ENCODE assay signal across 11 cellular contexts in the genomic region with DNA sequence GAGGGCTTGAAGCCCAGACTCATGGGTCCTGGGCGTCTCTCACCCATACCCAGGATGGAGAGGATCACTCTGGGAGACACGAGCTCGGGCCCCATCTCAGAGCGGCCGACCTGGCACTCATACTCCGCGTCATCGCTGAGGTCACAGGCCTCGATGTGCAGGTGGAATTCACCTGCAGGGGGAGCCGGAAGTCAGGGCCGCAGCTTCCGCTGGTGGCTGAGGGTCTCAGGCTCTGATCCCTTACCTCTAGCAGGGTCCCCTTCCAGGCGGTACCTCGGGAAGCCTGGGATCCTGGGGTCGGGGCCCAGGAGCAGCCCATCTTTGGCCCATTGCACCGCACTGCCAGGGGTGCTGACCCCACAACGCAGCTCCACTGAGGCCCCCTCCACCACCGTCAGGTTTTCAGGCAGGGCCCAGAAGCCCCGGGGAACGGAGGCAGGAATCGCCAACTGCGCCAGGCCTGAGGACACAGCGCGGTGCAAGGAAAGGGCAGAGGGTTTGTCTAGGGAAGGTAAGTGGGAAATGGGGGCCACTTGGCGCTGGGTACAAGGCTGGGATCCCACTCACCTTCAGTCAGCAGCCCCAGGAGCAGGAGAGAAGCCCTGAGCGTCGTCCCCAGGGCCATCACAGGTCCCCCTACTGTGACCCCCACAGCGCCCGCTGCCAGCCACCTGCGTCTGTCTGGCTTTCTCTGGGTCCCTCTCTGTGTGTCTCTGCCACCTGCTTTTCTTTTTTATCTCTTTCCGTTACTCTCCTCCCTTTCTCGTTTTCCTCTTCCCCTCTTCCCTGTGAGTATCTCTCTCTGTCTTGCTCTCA. TPM values are rescaled to one million over a fixed set of nuclear protein-coding genes. Genes with fewer than 3 reads are reported as not detected.
A peak's percentile ranks its signal among the peaks of the same experiment; 100 is the strongest.
DNase-seq lines count a peak whose midpoint lies in the region; ATAC-seq and TF ChIP-seq lines count a peak whose summit lies in the region.
"Had no signal": no experiment of that assay in that cellular context is flagged by ENCODE, and none has a peak within 500 bp of the region (broad histone marks: within the 10 kb centered on the region; RNA-seq: fewer than 3 reads in every experiment).

No MANE protein-coding gene starts in this region.

- TF ChIP-seq CTCF in HFF-Myc (IDR thresholded peaks at IDR 0.05; ENCODE audit: low read depth, low read length, missing control alignments) (peak; percentile 12), endodermal cell (conservative IDR thresholded peaks at IDR 0.05) (peak; percentile 83), endothelial cell (IDR thresholded peaks at IDR 0.05; ENCODE audit: unreplicated experiment) (no peak)

- peak overlapping the region; percentile 53 for H3K27ac Mint-ChIP-seq in endodermal cell
- H3K27ac Mint-ChIP-seq in endothelial cell (ENCODE audit: unreplicated experiment): no peak overlapping the region

- no peaks in the 10 kb centered on the region for H3K9me3 ChIP-seq in endodermal cell (ENCODE audit: control insufficient read depth, low read length)

- DNase-seq in COLO668 (lab: John Stamatoyannopoulos, UW; ENCODE audit: unreplicated experiment) (peak; percentile 59), HFF-Myc (ENCODE audit: extremely low read depth, low read depth) (no peak), endodermal cell (peak; percentile 91), endothelial cell (ENCODE audit: low spot score) (no peak)
- DNase-seq: activated naive CD4-positive, alpha-beta T cell; hypothalamus; NCI-H1092 had no signal

- H3K27me3 Mint-ChIP-seq in endodermal cell (ENCODE audit: insufficient read depth): peaks cover 76% of the 10 kb centered on the region
- peaks cover 12% of the 10 kb centered on the region for H3K27me3 Mint-ChIP-seq in endothelial cell (ENCODE audit: unreplicated experiment)

- H3K4me3 Mint-ChIP-seq in endodermal cell (peak overlapping the region; percentile 17), endothelial cell (ENCODE audit: unreplicated experiment) (no peak overlapping the region)
- H3K4me3 Mint-ChIP-seq: CD8-positive, alpha-beta memory T cell had no signal

- H3K36me3 ChIP-seq in endodermal cell (ENCODE audit: control insufficient read depth, insufficient read depth, low read length): no peaks in the 10 kb centered on the region

- H3K4me1 ChIP-seq in endodermal cell (ENCODE audit: control insufficient read depth, insufficient read depth, low read length): peaks cover 6% of the 10 kb centered on the region

- H3K4me1 Mint-ChIP-seq in endodermal cell (peaks cover 4% of the 10 kb centered on the region), endothelial cell (ENCODE audit: unreplicated experiment) (peaks cover 8% of the 10 kb centered on the region)

- H3K27ac ChIP-seq in endodermal cell (ENCODE audit: low read depth, low read length): no peak overlapping the region

- H3K36me3 Mint-ChIP-seq in endodermal cell (ENCODE audit: low read depth) (no peaks in the 10 kb centered on the region), endothelial cell (ENCODE audit: low read depth, unreplicated experiment) (no peaks in the 10 kb centered on the region)
- H3K36me3 Mint-ChIP-seq: CD8-positive, alpha-beta memory T cell had no signal

- no peak overlapping the region for H3K9ac ChIP-seq in endodermal cell (ENCODE audit: extremely low read depth, low read length, poor library complexity, severe bottlenecking)

- peaks cover 77% of the 10 kb centered on the region for H3K27me3 ChIP-seq in endodermal cell (ENCODE audit: control insufficient read depth, insufficient read depth, low read length, poor library complexity, severe bottlenecking)

- H3K4me3 ChIP-seq in HFF-Myc (replicated peaks; ENCODE audit: low read depth, low read length) (no peak overlapping the region), endodermal cell (ENCODE audit: low read length) (no peak overlapping the region)

- ATAC-seq in GM19395 (IDR thresholded peaks at IDR 0.05; ENCODE audit: unreplicated experiment) (no peak), GM18502 (IDR thresholded peaks at IDR 0.05; ENCODE audit: poor library complexity, unreplicated experiment) (no peak)

- 67% methylated on average over 23 to 32 of the region's 32 CpGs for WGBS in endodermal cell (ENCODE audit: insufficient coverage in 1 of 2, insufficient read length in 1 of 2), 2 experiments

- H3K9me3 Mint-ChIP-seq in endodermal cell (no peaks in the 10 kb centered on the region), endothelial cell (ENCODE audit: unreplicated experiment) (no peaks in the 10 kb centered on the region)
- H3K9me3 Mint-ChIP-seq: CD8-positive, alpha-beta memory T cell had no signal

RNA-seq across cellular contexts. Expression of a gene that starts 0.9 kb away (rescaled TPM):
- total RNA-seq in endodermal cell (under 1 TPM; 0.24 to 0.80 TPM), endothelial cell (ENCODE audit: unreplicated experiment) (not detected)
- 0.96 TPM for polyA plus RNA-seq in endodermal cell (2013, experiment 1 of 2)
- 0.79 TPM for polyA plus RNA-seq in endodermal cell (2013, experiment 2 of 2)
- total RNA-seq: CD8-positive, alpha-beta memory T cell had no signal
- polyA plus RNA-seq: CD8-positive, alpha-beta memory T cell; urinary bladder had no signal

RNA-seq across cellular contexts. Expression of a gene that starts 5.3 kb away (rescaled TPM):
- total RNA-seq in endodermal cell (1 to 10 TPM; 1.4 to 2.3 TPM), endothelial cell (ENCODE audit: unreplicated experiment) (1.8 TPM)
- polyA plus RNA-seq in endodermal cell (2013, experiment 1 of 2): 26.4 TPM
- 19.8 TPM for polyA plus RNA-seq in endodermal cell (2013, experiment 2 of 2)
- total RNA-seq: urinary bladder had no signal
- polyA plus RNA-seq: CD8-positive, alpha-beta memory T cell; urinary bladder had no signal

RNA-seq across cellular contexts. Expression of a gene that starts 17.0 kb away (rescaled TPM):
- total RNA-seq in endodermal cell (10 to 100 TPM in 1 of 2 donors, 1 to 10 TPM in 1; 4.1 to 10.6 TPM), endothelial cell (ENCODE audit: unreplicated experiment) (11.5 TPM)
- 395 TPM for polyA plus RNA-seq in endodermal cell (2013, experiment 1 of 2)
- 360 TPM for polyA plus RNA-seq in endodermal cell (2013, experiment 2 of 2)
- polyA plus RNA-seq: CD8-positive, alpha-beta memory T cell had no signal

RNA-seq across cellular contexts. Expression of a gene that starts 38.8 kb away (rescaled TPM):
- 1 to 10 TPM; 1.0 to 1.5 TPM for total RNA-seq in endodermal cell
- 0.50 TPM for polyA plus RNA-seq in endodermal cell (2013, experiment 1 of 2)
- polyA plus RNA-seq in endodermal cell (2013, experiment 2 of 2): not detected
- not detected for total RNA-seq in endothelial cell (ENCODE audit: unreplicated experiment)
- total RNA-seq: CD8-positive, alpha-beta memory T cell; urinary bladder had no signal
- polyA plus RNA-seq: CD8-positive, alpha-beta memory T cell had no signal

RNA-seq across cellular contexts. Expression of a gene that starts 48.9 kb away (rescaled TPM):
- total RNA-seq in endodermal cell (10 to 100 TPM; 20.8 to 24.4 TPM), endothelial cell (ENCODE audit: unreplicated experiment) (13.0 TPM)
- polyA plus RNA-seq in endodermal cell (2013, experiment 1 of 2): 7.1 TPM
- polyA plus RNA-seq in endodermal cell (2013, experiment 2 of 2): 5.4 TPM

Comparison
In these comparisons a context has a peak if more than half of its experiments do, and no peak if none do; other contexts are left out.
1. DNase-seq: peak in COLO668 (single experiment) and endodermal cell (single experiment); none in HFF-Myc (single experiment) and endothelial cell (single experiment).